16 cellular contexts compared by ENCODE assay signal in the genomic region with DNA sequence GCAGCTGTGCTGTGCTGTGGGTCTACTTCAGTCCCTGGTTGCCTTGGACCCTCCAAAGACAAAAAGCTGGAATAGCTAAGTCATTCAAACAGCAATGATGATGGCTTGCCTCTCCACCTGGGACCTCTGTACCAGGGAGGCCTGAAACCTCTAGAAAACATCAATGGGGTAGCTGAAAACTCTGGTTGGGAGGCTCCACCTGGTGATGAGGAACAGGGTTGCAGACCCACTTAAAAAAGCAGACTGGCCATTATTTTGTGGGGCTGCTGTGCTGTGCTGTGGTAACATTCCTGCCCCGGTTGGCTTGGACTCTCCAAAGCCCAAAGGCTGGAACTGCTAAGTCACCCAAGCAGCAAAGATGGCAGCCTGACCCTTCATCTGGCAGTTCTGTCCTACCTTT.
DNase-seq lines count a peak whose midpoint lies in the region; ATAC-seq and TF ChIP-seq lines count a peak whose summit lies in the region.
"Had no signal": no experiment of that assay in that cellular context is flagged by ENCODE, and none has a peak within 500 bp of the region (broad histone marks: within the 10 kb centered on the region; RNA-seq: fewer than 3 reads in every experiment).

No MANE protein-coding gene starts in this region.

- DNase-seq in left ventricle myocardium inferior (no peak), left ventricle myocardium superior (no peak), PC-3 (peak; percentile 30), fibroblast of mammary gland (ENCODE audit: low read depth) (peak; percentile 11), spleen (no peak)
- no peak for DNase-seq in effector memory CD4-positive, alpha-beta T cell
- no peak for DNase-seq in activated CD8-positive, alpha-beta memory T cell treated with anti-CD3 and anti-CD28 coated beads, Interleukin-2, amount 50 U/mL, for 4 hours
- DNase-seq: activated effector memory CD4-positive, alpha-beta T cell treated with anti-CD3 and anti-CD28 coated beads, Interleukin-2, amount 50 U/mL, for 16 hours; DND-41; glutamatergic neuron; NCI-H1105 treated with DMSO at 0.1 percent for 48 hours; NCI-H446 treated with DMSO at 0.1 percent for 48 hours; SIG-M5 had no signal

- BruUV-seq in PC-3 (replicated peaks; lab: Mats Ljungman, UMichigan), result no TSS peak

- H3K4me3 ChIP-seq in left ventricle myocardium inferior (no peak overlapping the region), PC-3 (ENCODE audit: low read length) (no peak overlapping the region), fibroblast of mammary gland (ENCODE audit: control insufficient read depth, low read depth, low read length) (no peak overlapping the region), spleen (no peak overlapping the region)
- no peak overlapping the region for H3K4me3 ChIP-seq in effector memory CD4-positive, alpha-beta T cell (ENCODE audit: insufficient read depth, low read depth, low read length, poor library complexity, severe bottlenecking)
- H3K4me3 ChIP-seq: prostate gland, suprapubic skin had no signal

- no peak overlapping the region for H3K4me2 ChIP-seq in PC-3 (ENCODE audit: low read length)

- no peak for TF ChIP-seq POLR2A in spleen (IDR thresholded peaks at IDR 0.05)

- ATAC-seq in left ventricle myocardium superior (no peak), PC-3 (peak; percentile 53), GM18498 (IDR thresholded peaks at IDR 0.05; ENCODE audit: unreplicated experiment) (no peak)

- intact Hi-C loops in left ventricle myocardium inferior (cut with micrococcal nuclease) (no loop called here), left ventricle myocardium superior (cut with micrococcal nuclease) (no loop called here), PC-3 (cut with micrococcal nuclease) (loop anchor here (1.0 to 5.0 kb wide), 3 partner anchors 293 to 581 kb away; no protein-coding TSS in a partner anchor), spleen (cut with DNase I; ENCODE audit: low total_unique reads) (no loop called here)

- no peaks in the 10 kb centered on the region for H3K79me2 ChIP-seq in PC-3 (ENCODE audit: low read length)

- peak; percentile 23 for TF ChIP-seq CTCF in left ventricle myocardium inferior (IDR thresholded peaks at IDR 0.05; ENCODE audit: borderline replicate concordance)
- peak; percentile 54 for TF ChIP-seq CTCF in PC-3 (conservative IDR thresholded peaks at IDR 0.05; ENCODE audit: low read depth, low read length)
- TF ChIP-seq CTCF in fibroblast of mammary gland (conservative IDR thresholded peaks at IDR 0.05; ENCODE audit: control insufficient read depth, insufficient read depth, low read depth, low read length), result peak; percentile 27
- TF ChIP-seq CTCF in spleen (IDR thresholded peaks at IDR 0.05 in 8 of 11, conservative IDR thresholded peaks at IDR 0.05 in 3 of 11), result no peak

- POLR2A ChIA-PET in PC-3 (lab: Charles Lee; ENCODE audit: unreplicated experiment), result no interaction called here

- CTCF ChIA-PET in PC-3 (lab: Charles Lee), result interaction anchor here (1.0 kb wide), 1 partner anchor 581 kb away, joined by 3 read pairs; no protein-coding TSS in a partner anchor

- no peak overlapping the region for H2AFZ ChIP-seq in PC-3 (ENCODE audit: low read length)

- H3K9me3 ChIP-seq in left ventricle myocardium inferior (replicated peaks) (peaks cover 21% of the 10 kb centered on the region), PC-3 (ENCODE audit: low read length) (no peaks in the 10 kb centered on the region), spleen (peaks cover 0 to 59% (median 40%) of the 10 kb centered on the region in 8 donors)
- H3K9me3 ChIP-seq in effector memory CD4-positive, alpha-beta T cell (ENCODE audit: control insufficient read depth, low read length), result peaks cover 4% of the 10 kb centered on the region
- H3K9me3 ChIP-seq: prostate gland had no signal

- H4K20me1 ChIP-seq in PC-3 (ENCODE audit: low read length), result no peaks in the 10 kb centered on the region

- H3K4me1 ChIP-seq in left ventricle myocardium inferior, result no peaks in the 10 kb centered on the region
- H3K4me1 ChIP-seq in PC-3 (ENCODE audit: insufficient read depth, low read length), result no peaks in the 10 kb centered on the region
- no peaks in the 10 kb centered on the region for H3K4me1 ChIP-seq in spleen
- no peaks in the 10 kb centered on the region for H3K4me1 ChIP-seq in effector memory CD4-positive, alpha-beta T cell (ENCODE audit: control insufficient read depth, insufficient read depth, low read length, poor library complexity, severe bottlenecking)
- H3K4me1 ChIP-seq: prostate gland, suprapubic skin had no signal

- no peak overlapping the region for H3K9ac ChIP-seq in PC-3 (ENCODE audit: low read length)

- H3K9me2 ChIP-seq in PC-3 (replicated peaks; ENCODE audit: low read length), result no peaks in the 10 kb centered on the region

- H3K27ac ChIP-seq in left ventricle myocardium inferior (replicated peaks) (no peak overlapping the region), PC-3 (ENCODE audit: low read length) (no peak overlapping the region), spleen (no peak overlapping the region)
- no peak overlapping the region for H3K27ac ChIP-seq in effector memory CD4-positive, alpha-beta T cell (ENCODE audit: insufficient read depth, low read length, poor library complexity, severe bottlenecking)
- H3K27ac ChIP-seq: prostate gland, suprapubic skin had no signal

- H3K36me3 ChIP-seq in left ventricle myocardium inferior (no peaks in the 10 kb centered on the region), PC-3 (ENCODE audit: low read depth, low read length) (no peaks in the 10 kb centered on the region), spleen (no peaks in the 10 kb centered on the region)
- H3K36me3 ChIP-seq in effector memory CD4-positive, alpha-beta T cell (ENCODE audit: control insufficient read depth, insufficient read depth, low read length), result no peaks in the 10 kb centered on the region
- H3K36me3 ChIP-seq: prostate gland, suprapubic skin had no signal

- no peaks in the 10 kb centered on the region for H3K27me3 ChIP-seq in left ventricle myocardium inferior (ENCODE audit: low read depth)
- H3K27me3 ChIP-seq in PC-3 (ENCODE audit: low read length), result no peaks in the 10 kb centered on the region
- H3K27me3 ChIP-seq in spleen (replicated peaks in 1 of 7), result no peaks in the 10 kb centered on the region
- no peaks in the 10 kb centered on the region for H3K27me3 ChIP-seq in effector memory CD4-positive, alpha-beta T cell (replicated peaks; ENCODE audit: control insufficient read depth, insufficient read depth, low read length, poor library complexity, severe bottlenecking)
- H3K27me3 ChIP-seq: suprapubic skin had no signal

- H3F3A ChIP-seq in PC-3 (ENCODE audit: low read length, unreplicated experiment), result no peaks in the 10 kb centered on the region

- WGBS in spleen, 5 donors, result 60 to 95% (median 84%) methylated on average over 1 of the region's 1 CpG; no CpG with 5 or more reads in 1 of the 5 donors

Comparison
In these comparisons a context has a peak if more than half of its experiments do, and no peak if none do; other contexts are left out.
1. DNase-seq: peak in PC-3 (single experiment) and fibroblast of mammary gland (single experiment); none in left ventricle myocardium inferior (single experiment), left ventricle myocardium superior (single experiment), spleen (single experiment), effector memory CD4-positive, alpha-beta T cell (0 of 3) and activated CD8-positive, alpha-beta memory T cell treated with anti-CD3 and anti-CD28 coated beads, Interleukin-2, amount 50 U/mL, for 4 hours (single experiment).
2. CTCF ChIP-seq: peak in left ventricle myocardium inferior (single experiment), PC-3 (single experiment) and fibroblast of mammary gland (single experiment); none in spleen (0 of 11).